ENCODE assay signal across 8 cellular contexts in the genomic region with DNA sequence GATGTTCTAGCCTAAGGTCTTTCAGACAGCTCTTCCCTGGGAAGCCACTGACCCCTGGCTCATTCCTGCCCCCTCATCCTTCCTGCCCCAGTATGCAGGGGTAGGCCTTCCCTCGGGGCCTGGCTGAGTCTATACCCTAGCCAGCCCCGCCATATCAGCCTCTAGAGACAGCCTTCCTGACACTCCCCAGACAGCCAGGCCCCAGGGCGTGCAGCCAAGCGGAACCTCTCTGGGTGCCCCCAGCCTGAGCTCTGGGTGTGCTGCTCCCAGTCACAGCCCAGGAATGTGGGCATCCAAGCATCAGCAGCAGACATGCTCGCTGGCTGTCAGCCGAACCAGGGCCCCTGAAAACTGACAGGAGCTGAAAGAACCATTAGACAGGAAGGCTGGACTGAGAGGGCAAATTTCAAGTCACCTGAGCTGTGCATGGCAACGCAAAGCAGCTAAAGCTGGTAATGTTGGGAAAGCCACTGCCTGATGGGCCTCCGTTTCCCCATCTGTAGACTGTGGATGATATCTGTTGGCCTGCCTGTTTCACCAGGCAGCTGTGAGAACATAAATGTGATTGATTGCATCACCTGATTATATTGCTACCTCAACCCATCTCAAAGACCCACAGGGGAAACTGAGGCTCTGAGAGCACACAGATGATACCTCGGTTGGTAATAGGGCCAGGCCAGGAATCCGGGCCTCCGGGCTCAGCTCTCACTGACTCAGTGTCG.
DNase-seq lines count a peak whose midpoint lies in the region; ATAC-seq and TF ChIP-seq lines count a peak whose summit lies in the region.
"Had no signal": no experiment of that assay in that cellular context is flagged by ENCODE, and none has a peak within 500 bp of the region (broad histone marks: within the 10 kb centered on the region; RNA-seq: fewer than 3 reads in every experiment).

No MANE protein-coding gene starts in this region.

- no peaks in the 10 kb centered on the region for H3K36me3 ChIP-seq in HUES48 (ENCODE audit: control insufficient read depth, insufficient read depth, low read length)
- no peaks in the 10 kb centered on the region for H3K36me3 ChIP-seq in left lung
- no peaks in the 10 kb centered on the region for H3K36me3 ChIP-seq in tibial artery

- DNase-seq in cardiac fibroblast (ENCODE audit: low read depth in 2 of 2) (peak; percentile 80 to 93), left lung (peak in 1 of 2 donors; percentile 72), tibial artery (no peak), NCI-H82 (lab: John Stamatoyannopoulos, UW) (no peak), cortex of kidney (lab: John Stamatoyannopoulos, UW) (no peak)
- no peak for DNase-seq in stimulated activated CD4-positive, alpha-beta T cell treated with anti-CD3 and anti-CD28 coated beads, Interleukin-4, amount 100 ng/mL, for 1 hour
- DNase-seq: activated CD4-positive, alpha-beta T cell treated with anti-CD3 and anti-CD28 coated beads for 36 hours had no signal

- TF ChIP-seq CTCF in cardiac fibroblast (IDR thresholded peaks at IDR 0.05; ENCODE audit: low read depth, low read length) (no peak), left lung (IDR thresholded peaks at IDR 0.05) (no peak), tibial artery (IDR thresholded peaks at IDR 0.05) (no peak)

- H3K27ac ChIP-seq in HUES48 (ENCODE audit: low read depth, low read length) (peak overlapping the region; percentile 12), left lung (peak overlapping the region; percentile 55 to 61), tibial artery (peak overlapping the region; percentile 83 to 85)

- H3K4me3 ChIP-seq in HUES48 (ENCODE audit: low read depth, low read length) = no peak overlapping the region
- H3K4me3 ChIP-seq in cardiac fibroblast (replicated peaks in 1 of 2; ENCODE audit: low read depth in 2 of 2, low read length in 2 of 2) = no peak overlapping the region
- no peak overlapping the region for H3K4me3 ChIP-seq in left lung
- no peak overlapping the region for H3K4me3 ChIP-seq in tibial artery

- H3K9me3 ChIP-seq in HUES48 (ENCODE audit: control insufficient read depth, insufficient read depth, low read length) (no peaks in the 10 kb centered on the region), left lung (no peaks in the 10 kb centered on the region), tibial artery (no peaks in the 10 kb centered on the region)

- H3K4me1 ChIP-seq in HUES48 (ENCODE audit: control insufficient read depth, insufficient read depth, low read length) (peaks cover 7% of the 10 kb centered on the region; the same call in 1 of the 2 replicates), left lung (peaks cover 0 to 5% of the 10 kb centered on the region in 2 donors), tibial artery (peaks cover 8 to 57% (median 41%) of the 10 kb centered on the region in 4 donors)

- H3K27me3 ChIP-seq in HUES48 (ENCODE audit: control insufficient read depth, insufficient read depth, low read length) (no peaks in the 10 kb centered on the region), left lung (no peaks in the 10 kb centered on the region), tibial artery (no peaks in the 10 kb centered on the region)

- no peak for ATAC-seq in left lung
- ATAC-seq: activated CD4-positive, alpha-beta T cell treated with anti-CD3 and anti-CD28 coated beads for 36 hours had no signal

- intact Hi-C loops in left lung (cut with DNase I) (no loop called here), tibial artery (cut with DNase I; ENCODE audit: low total_unique reads) (no loop called here)

- H3K9ac ChIP-seq in HUES48 (ENCODE audit: low read depth, low read length) = no peak overlapping the region

Comparison
In these comparisons a context has a peak if more than half of its experiments do, and no peak if none do; other contexts are left out.
1. H3K27ac ChIP-seq: peak in every context shown above with its lines; median percentile 84 in tibial artery; 58 in left lung; 12 in HUES48.
2. DNase-seq: peak in cardiac fibroblast (2 of 2); none in tibial artery (0 of 2), stimulated activated CD4-positive, alpha-beta T cell treated with anti-CD3 and anti-CD28 coated beads, Interleukin-4, amount 100 ng/mL, for 1 hour (single experiment), NCI-H82 (single experiment) and cortex of kidney (single experiment).